Comparison of ENCODE assay signal across 2 cellular contexts in the genomic region with DNA sequence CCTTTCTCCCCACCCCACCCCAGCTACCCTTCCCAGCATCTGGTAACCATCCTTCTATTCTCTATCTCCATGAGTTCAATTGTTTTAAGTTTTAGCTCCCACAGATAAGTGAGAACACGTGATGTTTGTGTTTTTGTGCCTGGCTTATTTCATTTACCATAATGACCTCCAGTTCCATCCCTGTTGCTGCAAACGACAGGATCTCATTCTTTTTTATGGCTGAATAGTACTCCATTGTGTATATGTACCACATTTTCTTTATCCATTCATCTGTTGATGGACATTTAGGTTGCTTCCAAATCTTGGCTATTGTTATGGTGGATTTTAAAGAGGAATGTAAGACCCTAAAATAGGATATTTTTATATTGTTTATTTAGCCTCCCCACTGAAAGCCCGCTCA.
A peak's percentile ranks its signal among the peaks of the same experiment; 100 is the strongest.
ATAC-seq and TF ChIP-seq lines count a peak whose summit lies in the region.
"Not testable (repeated sequence)": the region's sequence is repeated elsewhere in the genome, so short reads cannot be mapped to it uniquely, and the experiment has no call there.

No MANE protein-coding gene starts in this region.

- not testable (repeated sequence) for TF ChIP-seq CTCF in HEK293 (tag by site-specific recombination; IDR thresholded peaks at IDR 0.05)

- not testable (repeated sequence) for H3K9me3 ChIP-seq in HEK293 (ENCODE audit: control insufficient read depth, insufficient read depth, low read depth, low read length)

- H3K4me1 ChIP-seq in HEK293 (ENCODE audit: control insufficient read depth, insufficient read depth, low read length) = not testable (repeated sequence)

- not testable (repeated sequence) for H3K36me3 ChIP-seq in HEK293 (ENCODE audit: control insufficient read depth in 2 of 2, insufficient read depth in 1 of 2, low read length in 2 of 2)

- POLR2A ChIA-PET in HEK293 (lab: Yijun Ruan, JAX) = not testable (repeated sequence)

- H3K27ac ChIP-seq in HEK293 (ENCODE audit: extremely low read depth, low read depth, low read length) = not testable (repeated sequence)

- ATAC-seq in SK-N-SH treated with all-trans-retinoic acid at 6 μM for 48 hours = not testable (repeated sequence)

- not testable (repeated sequence) for H3K4me3 ChIP-seq in HEK293 (ENCODE audit: low read depth, low read length)

- CTCF ChIA-PET in HEK293 (lab: Yijun Ruan, JAX) = not testable (repeated sequence)

TF ChIP-seq in HEK293, 187 proteins besides CTCF, POLR2A, EP300 and RAD21:
- TF ChIP-seq ZNF146 (tag by site-specific recombination; IDR thresholded peaks at IDR 0.05) = peak; percentile 71

TF ChIP-seq in SK-N-SH treated with all-trans-retinoic acid at 6 μM for 48 hours, 23 proteins besides CTCF, POLR2A, EP300 and RAD21:
- TF ChIP-seq ZNF8 (CRISPR knock-in tag; IDR thresholded peaks at IDR 0.05) = peak; percentile 86
